In genomic region chr21:42336065-42336464, GRCh38 we compare ENCODE assay signal across 14 cellular contexts. TPM values are rescaled to one million over a fixed set of nuclear protein-coding genes. Genes with fewer than 3 reads are reported as not detected.
DNase-seq lines count a peak whose midpoint lies in the region; ATAC-seq and TF ChIP-seq lines count a peak whose summit lies in the region.
"Had no signal": no experiment of that assay in that cellular context is flagged by ENCODE, and none has a peak within 500 bp of the region (broad histone marks: within the 10 kb centered on the region; RNA-seq: fewer than 3 reads in every experiment).

No MANE protein-coding gene starts in this region.

- H3K4me1 ChIP-seq in suprapubic skin (no peaks in the 10 kb centered on the region), tibial nerve (peaks cover 0 to 5% (median 0%) of the 10 kb centered on the region in 4 donors)
- H3K4me1 ChIP-seq: gastrocnemius medialis had no signal

- peak; percentile 15 for DNase-seq in activated CD8-positive, alpha-beta memory T cell treated with anti-CD3 and anti-CD28 coated beads, Interleukin-2, amount 10 ng/mL, durations not matched to agents 7 days and 5 days
- DNase-seq in activated CD8-positive, alpha-beta memory T cell treated with anti-CD3 and anti-CD28 coated beads, Interleukin-2, amount 50 U/mL, for 4 hours, result no peak
- peak; percentile 58 for DNase-seq in WTC11 (ENCODE audit: low spot score)
- peak; percentile 69 for DNase-seq in iPS-NIHi11 (ENCODE audit: low spot score)
- DNase-seq in stimulated activated CD8-positive, alpha-beta memory T cell treated with anti-CD3 and anti-CD28 coated beads, Interleukin-4, amount 100 ng/mL, for 48 hours, result peak; percentile 6
- no peak for DNase-seq in suprapubic skin (ENCODE audit: low spot score in 2 of 2)
- no peak for DNase-seq in stimulated activated effector memory CD8-positive, alpha-beta T cell treated with anti-CD3 and anti-CD28 coated beads, Interleukin-12 subunit alpha, Interleukin-12 subunit beta, amount 100 ng/mL, for 72 hours (ENCODE audit: low spot score in 2 of 2)
- DNase-seq in tibial nerve (ENCODE audit: low spot score in 2 of 2), result no peak
- DNase-seq: gastrocnemius medialis; stimulated activated CD4-positive, alpha-beta T cell treated with anti-CD3 and anti-CD28 coated beads, Interleukin-15, amount 100 ng/mL, for 24 hours had no signal

- TF ChIP-seq POLR2A in suprapubic skin (IDR thresholded peaks at IDR 0.05), result no peak
- TF ChIP-seq POLR2A in tibial nerve (IDR thresholded peaks at IDR 0.05), result no peak

- WGBS in suprapubic skin, result 42% methylated on average over 11 of the region's 11 CpGs
- 20 to 32% methylated on average over 11 of the region's 11 CpGs for WGBS in tibial nerve, 2 donors

- no peak overlapping the region for H3K27ac Mint-ChIP-seq in activated CD8-positive, alpha-beta memory T cell treated with anti-CD3 and anti-CD28 coated beads, Interleukin-2, amount 10 ng/mL, durations not matched to agents 7 days and 5 days
- peak overlapping the region; percentile 97 for H3K27ac Mint-ChIP-seq in WTC11
- H3K27ac Mint-ChIP-seq in stimulated activated effector memory CD8-positive, alpha-beta T cell treated with anti-CD3 and anti-CD28 coated beads, Interleukin-12 subunit alpha, Interleukin-12 subunit beta, amount 100 ng/mL, for 72 hours, result no peak overlapping the region

- peaks cover 23% of the 10 kb centered on the region for H3K27me3 ChIP-seq in suprapubic skin
- H3K27me3 ChIP-seq in tibial nerve, result no peaks in the 10 kb centered on the region
- H3K27me3 ChIP-seq: vagina had no signal

- CTCF ChIA-PET in activated CD8-positive, alpha-beta memory T cell treated with anti-CD3 and anti-CD28 coated beads, Interleukin-2, amount 10 ng/mL, durations not matched to agents 7 days and 5 days (lab: Charles Lee), result interaction anchor here (1.0 to 4.6 kb wide), 4 partner anchors 26 to 124 kb away, joined by 3 to 24 read pairs (median 4); no protein-coding TSS in a partner anchor
- CTCF ChIA-PET in WTC11 (lab: Charles Lee), result interaction anchor here (0.7 to 4.4 kb wide), 13 partner anchors 10 to 723 kb away, joined by 3 to 165 read pairs (median 4); partner anchors contain the start of gene TFF3

- H3K4me3 Mint-ChIP-seq in activated CD8-positive, alpha-beta memory T cell treated with anti-CD3 and anti-CD28 coated beads, Interleukin-2, amount 10 ng/mL, durations not matched to agents 7 days and 5 days, result no peak overlapping the region
- H3K4me3 Mint-ChIP-seq in WTC11, result peak overlapping the region; percentile 45
- no peak overlapping the region for H3K4me3 Mint-ChIP-seq in stimulated activated effector memory CD8-positive, alpha-beta T cell treated with anti-CD3 and anti-CD28 coated beads, Interleukin-12 subunit alpha, Interleukin-12 subunit beta, amount 100 ng/mL, for 72 hours

- no peak overlapping the region for H3K4me3 ChIP-seq in suprapubic skin
- H3K4me3 ChIP-seq in tibial nerve, result no peak overlapping the region
- H3K4me3 ChIP-seq: gastrocnemius medialis, lung, vagina had no signal

- peaks cover 8% of the 10 kb centered on the region for H3K36me3 Mint-ChIP-seq in activated CD8-positive, alpha-beta memory T cell treated with anti-CD3 and anti-CD28 coated beads, Interleukin-2, amount 10 ng/mL, durations not matched to agents 7 days and 5 days
- H3K36me3 Mint-ChIP-seq in WTC11, result peaks cover 18% of the 10 kb centered on the region
- H3K36me3 Mint-ChIP-seq in stimulated activated effector memory CD8-positive, alpha-beta T cell treated with anti-CD3 and anti-CD28 coated beads, Interleukin-12 subunit alpha, Interleukin-12 subunit beta, amount 100 ng/mL, for 72 hours, result no peaks in the 10 kb centered on the region

- H3K9me3 Mint-ChIP-seq in activated CD8-positive, alpha-beta memory T cell treated with anti-CD3 and anti-CD28 coated beads, Interleukin-2, amount 10 ng/mL, durations not matched to agents 7 days and 5 days (ENCODE audit: low read depth), result peaks cover 5% of the 10 kb centered on the region
- peaks cover 30% of the 10 kb centered on the region for H3K9me3 Mint-ChIP-seq in WTC11
- peaks cover 3% of the 10 kb centered on the region for H3K9me3 Mint-ChIP-seq in stimulated activated effector memory CD8-positive, alpha-beta T cell treated with anti-CD3 and anti-CD28 coated beads, Interleukin-12 subunit alpha, Interleukin-12 subunit beta, amount 100 ng/mL, for 72 hours

- H3K36me3 ChIP-seq in suprapubic skin, result no peaks in the 10 kb centered on the region
- H3K36me3 ChIP-seq in tibial nerve, result no peaks in the 10 kb centered on the region
- H3K36me3 ChIP-seq: gastrocnemius medialis, vagina had no signal

- H3K27me3 Mint-ChIP-seq in activated CD8-positive, alpha-beta memory T cell treated with anti-CD3 and anti-CD28 coated beads, Interleukin-2, amount 10 ng/mL, durations not matched to agents 7 days and 5 days, result peaks cover 35% of the 10 kb centered on the region
- peaks cover 12% of the 10 kb centered on the region for H3K27me3 Mint-ChIP-seq in WTC11 (ENCODE audit: low read depth)

- no peak for TF ChIP-seq EP300 in suprapubic skin (IDR thresholded peaks at IDR 0.05)
- TF ChIP-seq EP300 in tibial nerve (IDR thresholded peaks at IDR 0.05), result no peak

- peaks cover 27% of the 10 kb centered on the region for H3K4me1 Mint-ChIP-seq in activated CD8-positive, alpha-beta memory T cell treated with anti-CD3 and anti-CD28 coated beads, Interleukin-2, amount 10 ng/mL, durations not matched to agents 7 days and 5 days
- H3K4me1 Mint-ChIP-seq in WTC11, result peaks cover 38% of the 10 kb centered on the region
- peaks cover 24% of the 10 kb centered on the region for H3K4me1 Mint-ChIP-seq in stimulated activated effector memory CD8-positive, alpha-beta T cell treated with anti-CD3 and anti-CD28 coated beads, Interleukin-12 subunit alpha, Interleukin-12 subunit beta, amount 100 ng/mL, for 72 hours

- H3K9me3 ChIP-seq in suprapubic skin, result no peaks in the 10 kb centered on the region
- H3K9me3 ChIP-seq in tibial nerve, result peaks cover 0 to 13% (median 0%) of the 10 kb centered on the region in 4 donors
- H3K9me3 ChIP-seq: vagina had no signal

- no peak for ATAC-seq in activated CD8-positive, alpha-beta memory T cell treated with anti-CD3 and anti-CD28 coated beads, Interleukin-2, amount 10 ng/mL, durations not matched to agents 7 days and 5 days
- peak; percentile 90 for ATAC-seq in WTC11
- ATAC-seq in stimulated activated effector memory CD8-positive, alpha-beta T cell treated with anti-CD3 and anti-CD28 coated beads, Interleukin-12 subunit alpha, Interleukin-12 subunit beta, amount 100 ng/mL, for 72 hours, result no peak
- ATAC-seq: gastrocnemius medialis had no signal

- no peak for TF ChIP-seq CTCF in WTC11 (IDR thresholded peaks at IDR 0.05)
- no peak for TF ChIP-seq CTCF in suprapubic skin (IDR thresholded peaks at IDR 0.05)
- no peak for TF ChIP-seq CTCF in tibial nerve (IDR thresholded peaks at IDR 0.05)

- POLR2A ChIA-PET in WTC11 (lab: Charles Lee), result interaction anchor here (0.8 kb wide), 1 partner anchor 92 kb away, joined by 3 read pairs; no protein-coding TSS in a partner anchor

- H3K27ac ChIP-seq in suprapubic skin (no peak overlapping the region), tibial nerve (no peak overlapping the region)
- H3K27ac ChIP-seq: gastrocnemius medialis, RWPE1, vagina had no signal

TF ChIP-seq in WTC11, 78 proteins besides CTCF, POLR2A, EP300 and RAD21:
- no peak for TF ChIP-seq OVOL2 (CRISPR knock-in tag; IDR thresholded peaks at IDR 0.05; ENCODE audit: borderline replicate concordance)
- TF ChIP-seq CBFB (CRISPR knock-in tag; IDR thresholded peaks at IDR 0.05; ENCODE audit: low read depth), result no peak

RNA-seq across cellular contexts. Expression of gene TFF2, which starts 14.7 kb away (rescaled TPM):
- not detected for total RNA-seq in activated CD8-positive, alpha-beta memory T cell treated with anti-CD3 and anti-CD28 coated beads, Interleukin-2, amount 10 ng/mL, durations not matched to agents 7 days and 5 days
- total RNA-seq in WTC11 (2021), result 0.33 TPM in 1 of 3 replicates, not detected in the others
- not detected for total RNA-seq in suprapubic skin
- not detected for total RNA-seq in tibial nerve
- total RNA-seq: gastrocnemius medialis, lung, osteoblast, vagina had no signal

RNA-seq across cellular contexts. Expression of gene TFF3, which starts 20.9 kb away (rescaled TPM):
- not detected for total RNA-seq in activated CD8-positive, alpha-beta memory T cell treated with anti-CD3 and anti-CD28 coated beads, Interleukin-2, amount 10 ng/mL, durations not matched to agents 7 days and 5 days
- total RNA-seq in WTC11 (2021) (2.9 to 4.2 TPM (median 3.5 TPM) in 3 replicates), suprapubic skin (1 to 10 TPM in 3 of 4 donors, not detected in 1; 1.9 to 8.0 (median 5.5) TPM), tibial nerve (10 to 100 TPM in 2 of 4 donors, 1 to 10 TPM in 2; 4.2 to 21.1 (median 13.4) TPM)
- total RNA-seq: osteoblast had no signal

RNA-seq across cellular contexts. Expression of gene TFF1, which starts 30.3 kb away (rescaled TPM):
- not detected for total RNA-seq in activated CD8-positive, alpha-beta memory T cell treated with anti-CD3 and anti-CD28 coated beads, Interleukin-2, amount 10 ng/mL, durations not matched to agents 7 days and 5 days
- total RNA-seq in WTC11 (2021) (0.53 to 0.98 TPM (median 0.81 TPM) in 3 replicates), suprapubic skin (not detected), tibial nerve (not detected)
- total RNA-seq: gastrocnemius medialis, osteoblast, vagina had no signal

RNA-seq across cellular contexts. Expression of gene TMPRSS3, which starts 59.8 kb away (rescaled TPM):
- total RNA-seq in activated CD8-positive, alpha-beta memory T cell treated with anti-CD3 and anti-CD28 coated beads, Interleukin-2, amount 10 ng/mL, durations not matched to agents 7 days and 5 days, result 10 to 100 TPM; 22.3 to 27.4 TPM
- total RNA-seq in WTC11 (2021) (0.25 to 0.39 TPM (median 0.27 TPM) in 3 replicates), suprapubic skin (1 to 10 TPM in 2 of 4 donors, under 1 TPM in 1, not detected in 1; 0.34 to 1.6 (median 1.0) TPM), tibial nerve (not detected)
- total RNA-seq: gastrocnemius medialis, osteoblast had no signal

Comparison
In these comparisons a context has a peak if more than half of its experiments do, and no peak if none do; other contexts are left out.
1. DNase-seq: peak in activated CD8-positive, alpha-beta memory T cell treated with anti-CD3 and anti-CD28 coated beads, Interleukin-2, amount 10 ng/mL, durations not matched to agents 7 days and 5 days (single experiment), WTC11 (single experiment), iPS-NIHi11 (single experiment) and stimulated activated CD8-positive, alpha-beta memory T cell treated with anti-CD3 and anti-CD28 coated beads, Interleukin-4, amount 100 ng/mL, for 48 hours (single experiment); none in activated CD8-positive, alpha-beta memory T cell treated with anti-CD3 and anti-CD28 coated beads, Interleukin-2, amount 50 U/mL, for 4 hours (single experiment), suprapubic skin (0 of 2), stimulated activated effector memory CD8-positive, alpha-beta T cell treated with anti-CD3 and anti-CD28 coated beads, Interleukin-12 subunit alpha, Interleukin-12 subunit beta, amount 100 ng/mL, for 72 hours (0 of 2) and tibial nerve (0 of 2).